ENCODE assay signal across 1 cellular context in the genomic region with DNA sequence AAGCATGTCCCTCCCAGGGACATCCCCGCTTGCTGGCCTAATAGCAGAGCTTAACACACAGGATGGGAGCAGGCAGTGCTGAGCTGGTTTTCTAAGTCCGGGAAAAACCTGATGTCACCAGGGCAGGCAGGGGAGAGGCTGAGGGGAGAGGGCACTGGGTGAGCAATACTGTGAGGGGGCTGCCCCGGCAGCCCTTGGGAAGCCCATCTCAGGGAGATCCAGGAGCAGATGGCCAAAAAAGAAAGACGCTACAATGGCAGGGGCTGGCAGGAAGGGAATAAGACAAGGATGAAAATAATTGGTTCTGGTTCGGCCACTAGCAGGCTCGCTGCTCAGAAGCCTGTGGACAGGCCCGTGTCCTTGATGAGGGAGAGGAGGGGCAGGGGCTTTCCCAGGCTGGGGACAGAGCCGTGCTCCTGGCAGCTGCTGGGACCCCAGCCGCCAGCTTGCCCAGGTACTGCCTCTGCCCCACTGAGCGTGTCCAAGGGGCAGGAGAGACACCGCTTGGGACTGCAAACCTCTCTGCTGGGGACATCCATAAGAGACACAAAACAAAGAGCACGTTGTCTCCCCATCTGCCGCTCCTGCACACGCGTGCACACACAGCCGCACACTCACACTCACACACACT.
TF ChIP-seq lines count a peak whose summit lies in the region.

No MANE protein-coding gene starts in this region.

TF ChIP-seq in GM12878, 131 proteins besides CTCF, POLR2A, EP300 and RAD21:
- TF ChIP-seq PML (IDR thresholded peaks at IDR 0.05; ENCODE audit: low read length) (no peak), SP1 (IDR thresholded peaks at IDR 0.05; ENCODE audit: low read depth, low read length) (no peak), POLR2AphosphoS5 (IDR thresholded peaks at IDR 0.05; ENCODE audit: low read length) (no peak), SUZ12 (IDR thresholded peaks at IDR 0.05; ENCODE audit: unreplicated experiment) (no peak), PAX8 (IDR thresholded peaks at IDR 0.05) (no peak), FOXM1 (IDR thresholded peaks at IDR 0.05; ENCODE audit: low read depth, low read length) (no peak), IKZF1 (conservative IDR thresholded peaks at IDR 0.05) (no peak), GATAD2B (conservative IDR thresholded peaks at IDR 0.05; ENCODE audit: low read depth) (no peak), MTA3 (IDR thresholded peaks at IDR 0.05; ENCODE audit: borderline replicate concordance, low read length) (no peak), IRF4 (IDR thresholded peaks at IDR 0.05; ENCODE audit: low read depth, low read length) (no peak), NFIC (IDR thresholded peaks at IDR 0.05; ENCODE audit: low read depth, low read length) (no peak), YBX1 (IDR thresholded peaks at IDR 0.05) (no peak), NR2F1 (conservative IDR thresholded peaks at IDR 0.05) (no peak)
- TF ChIP-seq, protein P1, sequence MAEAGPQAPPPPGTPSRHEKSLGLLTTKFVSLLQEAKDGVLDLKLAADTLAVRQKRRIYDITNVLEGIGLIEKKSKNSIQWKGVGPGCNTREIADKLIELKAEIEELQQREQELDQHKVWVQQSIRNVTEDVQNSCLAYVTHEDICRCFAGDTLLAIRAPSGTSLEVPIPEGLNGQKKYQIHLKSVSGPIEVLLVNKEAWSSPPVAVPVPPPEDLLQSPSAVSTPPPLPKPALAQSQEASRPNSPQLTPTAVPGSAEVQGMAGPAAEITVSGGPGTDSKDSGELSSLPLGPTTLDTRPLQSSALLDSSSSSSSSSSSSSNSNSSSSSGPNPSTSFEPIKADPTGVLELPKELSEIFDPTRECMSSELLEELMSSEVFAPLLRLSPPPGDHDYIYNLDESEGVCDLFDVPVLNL (IDR thresholded peaks at IDR 0.05; ENCODE audit: low read depth, low read length): no peak
- TF ChIP-seq, protein P2, sequence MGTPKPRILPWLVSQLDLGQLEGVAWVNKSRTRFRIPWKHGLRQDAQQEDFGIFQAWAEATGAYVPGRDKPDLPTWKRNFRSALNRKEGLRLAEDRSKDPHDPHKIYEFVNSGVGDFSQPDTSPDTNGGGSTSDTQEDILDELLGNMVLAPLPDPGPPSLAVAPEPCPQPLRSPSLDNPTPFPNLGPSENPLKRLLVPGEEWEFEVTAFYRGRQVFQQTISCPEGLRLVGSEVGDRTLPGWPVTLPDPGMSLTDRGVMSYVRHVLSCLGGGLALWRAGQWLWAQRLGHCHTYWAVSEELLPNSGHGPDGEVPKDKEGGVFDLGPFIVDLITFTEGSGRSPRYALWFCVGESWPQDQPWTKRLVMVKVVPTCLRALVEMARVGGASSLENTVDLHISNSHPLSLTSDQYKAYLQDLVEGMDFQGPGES (IDR thresholded peaks at IDR 0.05): no peak
- TF ChIP-seq, protein P3, sequence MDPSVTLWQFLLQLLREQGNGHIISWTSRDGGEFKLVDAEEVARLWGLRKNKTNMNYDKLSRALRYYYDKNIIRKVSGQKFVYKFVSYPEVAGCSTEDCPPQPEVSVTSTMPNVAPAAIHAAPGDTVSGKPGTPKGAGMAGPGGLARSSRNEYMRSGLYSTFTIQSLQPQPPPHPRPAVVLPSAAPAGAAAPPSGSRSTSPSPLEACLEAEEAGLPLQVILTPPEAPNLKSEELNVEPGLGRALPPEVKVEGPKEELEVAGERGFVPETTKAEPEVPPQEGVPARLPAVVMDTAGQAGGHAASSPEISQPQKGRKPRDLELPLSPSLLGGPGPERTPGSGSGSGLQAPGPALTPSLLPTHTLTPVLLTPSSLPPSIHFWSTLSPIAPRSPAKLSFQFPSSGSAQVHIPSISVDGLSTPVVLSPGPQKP (IDR thresholded peaks at IDR 0.05; ENCODE audit: low read depth, low read length): no peak
- TF ChIP-seq, protein P4, sequence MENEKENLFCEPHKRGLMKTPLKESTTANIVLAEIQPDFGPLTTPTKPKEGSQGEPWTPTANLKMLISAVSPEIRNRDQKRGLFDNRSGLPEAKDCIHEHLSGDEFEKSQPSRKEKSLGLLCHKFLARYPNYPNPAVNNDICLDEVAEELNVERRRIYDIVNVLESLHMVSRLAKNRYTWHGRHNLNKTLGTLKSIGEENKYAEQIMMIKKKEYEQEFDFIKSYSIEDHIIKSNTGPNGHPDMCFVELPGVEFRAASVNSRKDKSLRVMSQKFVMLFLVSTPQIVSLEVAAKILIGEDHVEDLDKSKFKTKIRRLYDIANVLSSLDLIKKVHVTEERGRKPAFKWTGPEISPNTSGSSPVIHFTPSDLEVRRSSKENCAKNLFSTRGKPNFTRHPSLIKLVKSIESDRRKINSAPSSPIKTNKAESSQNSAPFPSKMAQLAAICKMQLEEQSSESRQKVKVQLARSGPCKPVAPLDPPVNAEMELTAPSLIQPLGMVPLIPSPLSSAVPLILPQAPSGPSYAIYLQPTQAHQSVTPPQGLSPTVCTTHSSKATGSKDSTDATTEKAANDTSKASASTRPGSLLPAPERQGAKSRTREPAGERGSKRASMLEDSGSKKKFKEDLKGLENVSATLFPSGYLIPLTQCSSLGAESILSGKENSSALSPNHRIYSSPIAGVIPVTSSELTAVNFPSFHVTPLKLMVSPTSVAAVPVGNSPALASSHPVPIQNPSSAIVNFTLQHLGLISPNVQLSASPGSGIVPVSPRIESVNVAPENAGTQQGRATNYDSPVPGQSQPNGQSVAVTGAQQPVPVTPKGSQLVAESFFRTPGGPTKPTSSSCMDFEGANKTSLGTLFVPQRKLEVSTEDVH (IDR thresholded peaks at IDR 0.05; ENCODE audit: low read depth, partially characterized antibody): no peak
